17 cellular contexts compared by ENCODE assay signal in the genomic region with DNA sequence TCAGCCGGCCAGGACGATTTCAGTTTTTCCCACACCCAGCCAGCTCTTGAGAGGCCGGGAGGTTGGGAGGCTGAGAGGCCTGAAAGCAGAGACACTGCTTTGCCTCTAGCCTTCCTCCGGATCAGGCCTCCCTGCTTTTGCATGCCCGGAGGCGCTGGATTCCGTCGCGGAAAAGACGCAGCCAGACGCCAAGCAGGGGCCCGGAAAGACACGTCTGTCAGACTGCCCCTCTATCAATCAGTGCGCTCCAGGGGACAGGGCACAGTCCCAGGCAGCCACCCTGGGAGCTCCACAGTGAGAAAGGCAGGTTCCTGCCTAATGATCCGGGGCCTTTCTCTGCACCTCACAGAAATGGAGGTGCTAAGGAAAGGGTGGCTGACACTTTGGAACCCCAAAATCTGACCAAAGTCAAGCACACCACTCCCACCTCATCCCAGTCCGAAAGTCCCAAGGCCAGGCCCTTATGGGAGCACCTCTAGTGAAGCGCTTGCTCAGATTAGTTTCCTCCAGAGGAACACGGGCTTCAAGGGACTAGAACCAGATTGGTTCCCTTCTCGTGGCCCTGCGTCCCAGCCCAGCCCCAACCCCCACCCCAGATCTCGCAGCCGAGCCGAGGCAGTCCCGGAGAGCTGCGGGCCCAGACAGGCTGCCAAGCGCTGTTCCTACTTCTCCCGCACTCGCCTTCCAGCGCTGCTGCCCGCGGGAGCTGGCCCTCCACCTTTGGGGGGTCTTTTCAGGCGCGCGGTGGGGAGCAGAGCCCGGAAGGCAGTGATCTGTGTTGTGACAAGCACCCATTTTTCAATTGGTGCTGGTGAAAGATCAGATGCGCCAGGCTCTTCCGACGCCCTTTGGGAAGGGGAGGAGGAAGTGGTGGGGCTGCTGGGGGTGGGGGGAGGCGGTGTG. TPM values are rescaled to one million over a fixed set of nuclear protein-coding genes. Genes with fewer than 3 reads are reported as not detected.
DNase-seq lines count a peak whose midpoint lies in the region; ATAC-seq and TF ChIP-seq lines count a peak whose summit lies in the region.
"Had no signal": no experiment of that assay in that cellular context is flagged by ENCODE, and none has a peak within 500 bp of the region (broad histone marks: within the 10 kb centered on the region; RNA-seq: fewer than 3 reads in every experiment).

No MANE protein-coding gene starts in this region.

- no peak overlapping the region for H3K4me3 ChIP-seq in CD4-positive, CD25-positive, alpha-beta regulatory T cell (ENCODE audit: low read depth, low read length)
- H3K4me3 ChIP-seq in lower lobe of right lung, result no peak overlapping the region
- H3K4me3 ChIP-seq: cardiac muscle cell, transverse colon had no signal

- no peaks in the 10 kb centered on the region for H3K9me3 Mint-ChIP-seq in T-helper 2 cell treated with Interferon-gamma antibody and Interleukin-4, amounts not matched to agents 5 μg/mL and 100 μg/mL, for 36 hours
- H3K9me3 Mint-ChIP-seq in CD4-positive, CD25-positive, alpha-beta regulatory T cell, result peaks cover 0 to 19% (median 4%) of the 10 kb centered on the region in 7 donors
- no peaks in the 10 kb centered on the region for H3K9me3 Mint-ChIP-seq in activated T-helper 1 cell treated with anti-CD3 and anti-CD28 coated beads, Interleukin-12 subunit alpha, Interleukin-12 subunit beta, Interleukin-2, Interleukin-4 antibody, amounts not matched to agents 30 ng/mL and 10 ng/mL and 1 ng/mL, durations not matched to agents 14 hours and 24 hours and 36 hours
- no peaks in the 10 kb centered on the region for H3K9me3 Mint-ChIP-seq in activated CD8-positive, alpha-beta T cell treated with anti-CD3 and anti-CD28 coated beads, Interleukin-2, amount 10 ng/mL, durations not matched to agents 7 days and 5 days (ENCODE audit: insufficient read depth)
- H3K9me3 Mint-ChIP-seq: stimulated activated effector memory CD8-positive, alpha-beta T cell treated with anti-CD3 and anti-CD28 coated beads, Interleukin-12 subunit alpha, Interleukin-12 subunit beta, amount 100 ng/mL, for 72 hours had no signal

- peaks cover 89% of the 10 kb centered on the region for H3K27me3 Mint-ChIP-seq in T-helper 2 cell treated with Interferon-gamma antibody and Interleukin-4, amounts not matched to agents 5 μg/mL and 100 μg/mL, for 36 hours (ENCODE audit: low read depth)
- peaks cover 93% of the 10 kb centered on the region for H3K27me3 Mint-ChIP-seq in CD4-positive, CD25-positive, alpha-beta regulatory T cell
- H3K27me3 Mint-ChIP-seq in activated T-helper 1 cell treated with anti-CD3 and anti-CD28 coated beads, Interleukin-12 subunit alpha, Interleukin-12 subunit beta, Interleukin-2, Interleukin-4 antibody, amounts not matched to agents 30 ng/mL and 10 ng/mL and 1 ng/mL, durations not matched to agents 14 hours and 24 hours and 36 hours (ENCODE audit: insufficient read depth), result peaks cover 91% of the 10 kb centered on the region
- peaks cover 87% of the 10 kb centered on the region for H3K27me3 Mint-ChIP-seq in activated CD8-positive, alpha-beta T cell treated with anti-CD3 and anti-CD28 coated beads, Interleukin-2, amount 10 ng/mL, durations not matched to agents 7 days and 5 days (ENCODE audit: low read depth)

- POLR2A ChIA-PET in activated CD8-positive, alpha-beta T cell treated with anti-CD3 and anti-CD28 coated beads, Interleukin-2, amount 10 ng/mL, durations not matched to agents 7 days and 5 days (lab: Charles Lee), result interaction anchor here (1.1 kb wide), 1 partner anchor 9 kb away, joined by 3 read pairs; no protein-coding TSS in a partner anchor

- no peak overlapping the region for H3K27ac ChIP-seq in CD4-positive, CD25-positive, alpha-beta regulatory T cell (ENCODE audit: insufficient read depth, low read length, poor library complexity, severe bottlenecking)
- H3K27ac ChIP-seq in lower lobe of right lung, result no peak overlapping the region
- H3K27ac ChIP-seq: cardiac muscle cell, transverse colon had no signal

- no peak for DNase-seq in T-helper 2 cell treated with Interferon-gamma antibody and Interleukin-4, amounts not matched to agents 5 μg/mL and 100 μg/mL, for 36 hours (ENCODE audit: low spot score)
- no peak for DNase-seq in T-helper 2 cell
- peak in 1 of 3 donors; percentile 23 for DNase-seq in CD4-positive, CD25-positive, alpha-beta regulatory T cell
- DNase-seq in activated T-helper 1 cell treated with anti-CD3 and anti-CD28 coated beads, Interleukin-12 subunit alpha, Interleukin-12 subunit beta, Interleukin-2, Interleukin-4 antibody, amounts not matched to agents 30 ng/mL and 10 ng/mL and 1 ng/mL, durations not matched to agents 14 hours and 24 hours and 36 hours (ENCODE audit: low spot score), result no peak
- peak; percentile 41 for DNase-seq in lower lobe of right lung
- DNase-seq in activated CD8-positive, alpha-beta T cell treated with anti-CD3 and anti-CD28 coated beads, Interleukin-2, amount 10 ng/mL, durations not matched to agents 7 days and 5 days, result no peak
- DNase-seq in SKM-1 (lab: John Stamatoyannopoulos, UW; ENCODE audit: unreplicated experiment), result no peak
- DNase-seq in NCI-H1436 (lab: John Stamatoyannopoulos, UW), result no peak
- DNase-seq: Calu3, GOT3, NCI-H2081, occipital lobe, T-helper 9 cell, transverse colon had no signal

- peaks cover 4% of the 10 kb centered on the region for H3K36me3 Mint-ChIP-seq in T-helper 2 cell treated with Interferon-gamma antibody and Interleukin-4, amounts not matched to agents 5 μg/mL and 100 μg/mL, for 36 hours (ENCODE audit: low read depth)
- H3K36me3 Mint-ChIP-seq in CD4-positive, CD25-positive, alpha-beta regulatory T cell, result peaks cover 3% of the 10 kb centered on the region
- peaks cover 1% of the 10 kb centered on the region for H3K36me3 Mint-ChIP-seq in activated T-helper 1 cell treated with anti-CD3 and anti-CD28 coated beads, Interleukin-12 subunit alpha, Interleukin-12 subunit beta, Interleukin-2, Interleukin-4 antibody, amounts not matched to agents 30 ng/mL and 10 ng/mL and 1 ng/mL, durations not matched to agents 14 hours and 24 hours and 36 hours (ENCODE audit: low read depth)
- peaks cover 14% of the 10 kb centered on the region for H3K36me3 Mint-ChIP-seq in activated CD8-positive, alpha-beta T cell treated with anti-CD3 and anti-CD28 coated beads, Interleukin-2, amount 10 ng/mL, durations not matched to agents 7 days and 5 days (ENCODE audit: low read depth)

- H3K4me1 ChIP-seq in CD4-positive, CD25-positive, alpha-beta regulatory T cell (ENCODE audit: control insufficient read depth, insufficient read depth, low read length, poor library complexity, severe bottlenecking), result peaks cover 45% of the 10 kb centered on the region
- peaks cover 31% of the 10 kb centered on the region for H3K4me1 ChIP-seq in lower lobe of right lung

- ATAC-seq in CD4-positive, CD25-positive, alpha-beta regulatory T cell (ENCODE audit: low read depth in 2 of 2), result no peak
- no peak for ATAC-seq in lower lobe of right lung
- ATAC-seq in activated CD8-positive, alpha-beta T cell treated with anti-CD3 and anti-CD28 coated beads, Interleukin-2, amount 10 ng/mL, durations not matched to agents 7 days and 5 days, result no peak
- ATAC-seq: stimulated activated effector memory CD8-positive, alpha-beta T cell treated with anti-CD3 and anti-CD28 coated beads, Interleukin-12 subunit alpha, Interleukin-12 subunit beta, amount 100 ng/mL, for 72 hours had no signal

- H3K9me3 ChIP-seq in CD4-positive, CD25-positive, alpha-beta regulatory T cell (ENCODE audit: control insufficient read depth in 2 of 2, low read length in 2 of 2), result peaks cover 3 to 16% of the 10 kb centered on the region in 2 experiments
- H3K9me3 ChIP-seq in lower lobe of right lung, result no peaks in the 10 kb centered on the region
- H3K9me3 ChIP-seq: transverse colon had no signal

- peak overlapping the region; percentile 20 for H3K27ac Mint-ChIP-seq in T-helper 2 cell treated with Interferon-gamma antibody and Interleukin-4, amounts not matched to agents 5 μg/mL and 100 μg/mL, for 36 hours
- H3K27ac Mint-ChIP-seq in CD4-positive, CD25-positive, alpha-beta regulatory T cell, result no peak overlapping the region
- peak overlapping the region; percentile 2 for H3K27ac Mint-ChIP-seq in activated T-helper 1 cell treated with anti-CD3 and anti-CD28 coated beads, Interleukin-12 subunit alpha, Interleukin-12 subunit beta, Interleukin-2, Interleukin-4 antibody, amounts not matched to agents 30 ng/mL and 10 ng/mL and 1 ng/mL, durations not matched to agents 14 hours and 24 hours and 36 hours
- H3K27ac Mint-ChIP-seq in activated CD8-positive, alpha-beta T cell treated with anti-CD3 and anti-CD28 coated beads, Interleukin-2, amount 10 ng/mL, durations not matched to agents 7 days and 5 days, result no peak overlapping the region
- H3K27ac Mint-ChIP-seq: stimulated activated effector memory CD8-positive, alpha-beta T cell treated with anti-CD3 and anti-CD28 coated beads, Interleukin-12 subunit alpha, Interleukin-12 subunit beta, amount 100 ng/mL, for 72 hours had no signal

- no peak for TF ChIP-seq CTCF in lower lobe of right lung (IDR thresholded peaks at IDR 0.05)

- H3K4me1 Mint-ChIP-seq in T-helper 2 cell treated with Interferon-gamma antibody and Interleukin-4, amounts not matched to agents 5 μg/mL and 100 μg/mL, for 36 hours (ENCODE audit: low read depth), result peaks cover 35% of the 10 kb centered on the region
- peaks cover 19 to 61% (median 36%) of the 10 kb centered on the region in 4 donors for H3K4me1 Mint-ChIP-seq in CD4-positive, CD25-positive, alpha-beta regulatory T cell
- peaks cover 44% of the 10 kb centered on the region for H3K4me1 Mint-ChIP-seq in activated T-helper 1 cell treated with anti-CD3 and anti-CD28 coated beads, Interleukin-12 subunit alpha, Interleukin-12 subunit beta, Interleukin-2, Interleukin-4 antibody, amounts not matched to agents 30 ng/mL and 10 ng/mL and 1 ng/mL, durations not matched to agents 14 hours and 24 hours and 36 hours (ENCODE audit: low read depth)
- H3K4me1 Mint-ChIP-seq in activated CD8-positive, alpha-beta T cell treated with anti-CD3 and anti-CD28 coated beads, Interleukin-2, amount 10 ng/mL, durations not matched to agents 7 days and 5 days (ENCODE audit: low read depth), result peaks cover 53% of the 10 kb centered on the region

- intact Hi-C loops in activated T-helper 1 cell treated with anti-CD3 and anti-CD28 coated beads, Interleukin-12 subunit alpha, Interleukin-12 subunit beta, Interleukin-2, Interleukin-4 antibody, amounts not matched to agents 30 ng/mL and 10 ng/mL and 1 ng/mL, durations not matched to agents 14 hours and 24 hours and 36 hours (cut with micrococcal nuclease), result no loop called here
- intact Hi-C loops in lower lobe of right lung (cut with DNase I), result no loop called here

- H3K4me3 Mint-ChIP-seq in T-helper 2 cell treated with Interferon-gamma antibody and Interleukin-4, amounts not matched to agents 5 μg/mL and 100 μg/mL, for 36 hours, result no peak overlapping the region
- H3K4me3 Mint-ChIP-seq in CD4-positive, CD25-positive, alpha-beta regulatory T cell, result peak overlapping the region in 3 of 4 donors; percentile 41 to 78 (median 74)
- H3K4me3 Mint-ChIP-seq in activated T-helper 1 cell treated with anti-CD3 and anti-CD28 coated beads, Interleukin-12 subunit alpha, Interleukin-12 subunit beta, Interleukin-2, Interleukin-4 antibody, amounts not matched to agents 30 ng/mL and 10 ng/mL and 1 ng/mL, durations not matched to agents 14 hours and 24 hours and 36 hours, result no peak overlapping the region
- no peak overlapping the region for H3K4me3 Mint-ChIP-seq in activated CD8-positive, alpha-beta T cell treated with anti-CD3 and anti-CD28 coated beads, Interleukin-2, amount 10 ng/mL, durations not matched to agents 7 days and 5 days
- H3K4me3 Mint-ChIP-seq: stimulated activated effector memory CD8-positive, alpha-beta T cell treated with anti-CD3 and anti-CD28 coated beads, Interleukin-12 subunit alpha, Interleukin-12 subunit beta, amount 100 ng/mL, for 72 hours had no signal

- CTCF ChIA-PET in activated CD8-positive, alpha-beta T cell treated with anti-CD3 and anti-CD28 coated beads, Interleukin-2, amount 10 ng/mL, durations not matched to agents 7 days and 5 days (lab: Charles Lee), result interaction anchor here (1.0 to 1.7 kb wide), 5 partner anchors 8 to 383 kb away, joined by 3 to 13 read pairs (median 3); partner anchors contain the start of gene DLX2

- H3K27me3 ChIP-seq in CD4-positive, CD25-positive, alpha-beta regulatory T cell (ENCODE audit: control insufficient read depth, insufficient read depth, low read length), result peaks cover 70% of the 10 kb centered on the region
- H3K27me3 ChIP-seq in lower lobe of right lung (ENCODE audit: low read depth), result peaks cover 100% of the 10 kb centered on the region

- H3K36me3 ChIP-seq in CD4-positive, CD25-positive, alpha-beta regulatory T cell (ENCODE audit: control insufficient read depth, insufficient read depth, low read length), result no peaks in the 10 kb centered on the region
- H3K36me3 ChIP-seq in lower lobe of right lung, result no peaks in the 10 kb centered on the region
- H3K36me3 ChIP-seq: cardiac muscle cell, transverse colon had no signal

RNA-seq across cellular contexts. Expression of gene DLX1, which starts 5.0 kb away (rescaled TPM):
- total RNA-seq in CD4-positive, CD25-positive, alpha-beta regulatory T cell, result not detected
- polyA plus RNA-seq in CD4-positive, CD25-positive, alpha-beta regulatory T cell, result not detected
- not detected in 2 replicates for total RNA-seq in activated T-helper 1 cell treated with anti-CD3 and anti-CD28 coated beads, Interleukin-12 subunit alpha, Interleukin-12 subunit beta, Interleukin-2, Interleukin-4 antibody, amounts not matched to agents 30 ng/mL and 10 ng/mL and 1 ng/mL, durations not matched to agents 14 hours and 24 hours and 36 hours
- not detected for total RNA-seq in lower lobe of right lung
- total RNA-seq in activated CD8-positive, alpha-beta T cell treated with anti-CD3 and anti-CD28 coated beads, Interleukin-2, amount 10 ng/mL, durations not matched to agents 7 days and 5 days, result not detected
- total RNA-seq: Calu3, cardiac muscle cell, transverse colon had no signal
- polyA plus RNA-seq: cardiac muscle cell had no signal

RNA-seq across cellular contexts. Expression of gene DLX2, which starts 12.4 kb away (rescaled TPM):
- total RNA-seq in CD4-positive, CD25-positive, alpha-beta regulatory T cell, result 0.47 TPM
- not detected for polyA plus RNA-seq in CD4-positive, CD25-positive, alpha-beta regulatory T cell
- 0.20 TPM in 1 of 2 replicates, not detected in the other for total RNA-seq in activated T-helper 1 cell treated with anti-CD3 and anti-CD28 coated beads, Interleukin-12 subunit alpha, Interleukin-12 subunit beta, Interleukin-2, Interleukin-4 antibody, amounts not matched to agents 30 ng/mL and 10 ng/mL and 1 ng/mL, durations not matched to agents 14 hours and 24 hours and 36 hours
- total RNA-seq in lower lobe of right lung, result not detected
- total RNA-seq in activated CD8-positive, alpha-beta T cell treated with anti-CD3 and anti-CD28 coated beads, Interleukin-2, amount 10 ng/mL, durations not matched to agents 7 days and 5 days, result not detected
- total RNA-seq: Calu3, cardiac muscle cell, mesenteric fat pad had no signal

Comparison
In these comparisons a context has a peak if more than half of its experiments do, and no peak if none do; other contexts are left out.
1. H3K27ac Mint-ChIP-seq: peak in T-helper 2 cell treated with Interferon-gamma antibody and Interleukin-4, amounts not matched to agents 5 μg/mL and 100 μg/mL, for 36 hours (single experiment) and activated T-helper 1 cell treated with anti-CD3 and anti-CD28 coated beads, Interleukin-12 subunit alpha, Interleukin-12 subunit beta, Interleukin-2, Interleukin-4 antibody, amounts not matched to agents 30 ng/mL and 10 ng/mL and 1 ng/mL, durations not matched to agents 14 hours and 24 hours and 36 hours (single experiment); none in CD4-positive, CD25-positive, alpha-beta regulatory T cell (0 of 3) and activated CD8-positive, alpha-beta T cell treated with anti-CD3 and anti-CD28 coated beads, Interleukin-2, amount 10 ng/mL, durations not matched to agents 7 days and 5 days (single experiment).
2. H3K4me3 Mint-ChIP-seq: peak in CD4-positive, CD25-positive, alpha-beta regulatory T cell (3 of 4); none in T-helper 2 cell treated with Interferon-gamma antibody and Interleukin-4, amounts not matched to agents 5 μg/mL and 100 μg/mL, for 36 hours (single experiment), activated T-helper 1 cell treated with anti-CD3 and anti-CD28 coated beads, Interleukin-12 subunit alpha, Interleukin-12 subunit beta, Interleukin-2, Interleukin-4 antibody, amounts not matched to agents 30 ng/mL and 10 ng/mL and 1 ng/mL, durations not matched to agents 14 hours and 24 hours and 36 hours (single experiment) and activated CD8-positive, alpha-beta T cell treated with anti-CD3 and anti-CD28 coated beads, Interleukin-2, amount 10 ng/mL, durations not matched to agents 7 days and 5 days (single experiment).